Comparison of ENCODE assay signal across 19 cellular contexts in genomic region chr7:73327449-73327848, GRCh38. TPM values are rescaled to one million over a fixed set of nuclear protein-coding genes. Genes with fewer than 3 reads are reported as not detected.
"Had no signal": no experiment of that assay in that cellular context is flagged by ENCODE, and none has a peak within 500 bp of the region (broad histone marks: within the 10 kb centered on the region; RNA-seq: fewer than 3 reads in every experiment).

No MANE protein-coding gene starts in this region.

RNA-seq across cellular contexts. Expression of gene TRIM50, which starts 0.4 kb away (rescaled TPM):
- total RNA-seq: activated naive CD4-positive, alpha-beta T cell treated with anti-CD3 and anti-CD28 coated beads for 36 hours; activated naive CD8-positive, alpha-beta T cell treated with anti-CD3 and anti-CD28 coated beads for 36 hours; activated naive CD8-positive, alpha-beta T cell treated with anti-CD3 and anti-CD28 coated beads, Interleukin-2, amount 10 ng/mL, durations not matched to agents 7 days and 5 days; activated T-cell treated with anti-CD3 and anti-CD28 coated beads, Interleukin-2, amount 50 U/mL, for 4 hours; activated T-cell treated with anti-CD3 and anti-CD28 coated beads, Interleukin-2, amount 50 U/mL, for 72 hours; activated T-helper 1 cell treated with anti-CD3 and anti-CD28 coated beads, Interleukin-12 subunit alpha, Interleukin-12 subunit beta, Interleukin-2, Interleukin-4 antibody, amounts not matched to agents 30 ng/mL and 10 ng/mL and 1 ng/mL, durations not matched to agents 14 hours and 24 hours and 36 hours; activated T-helper 17 cell treated with anti-CD3 and anti-CD28 coated beads, Interleukin-2, amount 50 U/mL, for 72 hours; activated T-helper 2 cell treated with anti-CD3 and anti-CD28 coated beads, Interferon-gamma antibody, Interleukin-2, Interleukin-4, amounts not matched to agents 10 μg/mL and 5 μg/mL and 100 μg/mL, durations not matched to agents 14 hours and 24 hours and 36 hours; ascending aorta; astrocyte; bronchial epithelial cell; cardiac muscle cell; cardiac septum; cerebellum; chondrocyte had no signal
- polyA plus RNA-seq: cardiac muscle cell had no signal

RNA-seq across cellular contexts. Expression of gene FKBP6, which starts 0.5 kb away (rescaled TPM):
- total RNA-seq: activated naive CD4-positive, alpha-beta T cell treated with anti-CD3 and anti-CD28 coated beads for 36 hours; activated naive CD4-positive, alpha-beta T cell treated with anti-CD3 and anti-CD28 coated beads, Interleukin-2, amount 50 U/mL, for 72 hours; activated naive CD8-positive, alpha-beta T cell treated with anti-CD3 and anti-CD28 coated beads for 36 hours; activated naive CD8-positive, alpha-beta T cell treated with anti-CD3 and anti-CD28 coated beads, Interleukin-2, amount 10 ng/mL, durations not matched to agents 7 days and 5 days; activated T-cell treated with anti-CD3 and anti-CD28 coated beads, Interleukin-2, amount 50 U/mL, for 4 hours; activated T-cell treated with anti-CD3 and anti-CD28 coated beads, Interleukin-2, amount 50 U/mL, for 72 hours; activated T-helper 1 cell treated with anti-CD3 and anti-CD28 coated beads, Interleukin-12 subunit alpha, Interleukin-12 subunit beta, Interleukin-2, Interleukin-4 antibody, amounts not matched to agents 30 ng/mL and 10 ng/mL and 1 ng/mL, durations not matched to agents 14 hours and 24 hours and 36 hours; activated T-helper 17 cell treated with anti-CD3 and anti-CD28 coated beads, Interleukin-2, amount 50 U/mL, for 72 hours; activated T-helper 2 cell treated with anti-CD3 and anti-CD28 coated beads, Interferon-gamma antibody, Interleukin-2, Interleukin-4, amounts not matched to agents 10 μg/mL and 5 μg/mL and 100 μg/mL, durations not matched to agents 14 hours and 24 hours and 36 hours; aorta; ascending aorta; astrocyte; body of pancreas; breast epithelium; bronchial epithelial cell; cardiac muscle cell; cardiac septum; cerebellum; chondrocyte had no signal
- polyA plus RNA-seq: cardiac muscle cell had no signal
